In genomic region chr2:212042562-212042961, GRCh38 we compare ENCODE assay signal across 8 cellular contexts.
"Had no signal": no experiment of that assay in that cellular context is flagged by ENCODE, and none has a peak within 500 bp of the region (broad histone marks: within the 10 kb centered on the region; RNA-seq: fewer than 3 reads in every experiment).

No MANE protein-coding gene starts in this region.

- H3K4me3 ChIP-seq: GM12878 had no signal

- ATAC-seq: GM12878 had no signal

- FAIRE-seq: G401.6, GM12878, GM12891, GM12892, GM18507, GM19239 had no signal

- DNase-seq: GDM1, GF-D8 had no signal
